In the genomic region with DNA sequence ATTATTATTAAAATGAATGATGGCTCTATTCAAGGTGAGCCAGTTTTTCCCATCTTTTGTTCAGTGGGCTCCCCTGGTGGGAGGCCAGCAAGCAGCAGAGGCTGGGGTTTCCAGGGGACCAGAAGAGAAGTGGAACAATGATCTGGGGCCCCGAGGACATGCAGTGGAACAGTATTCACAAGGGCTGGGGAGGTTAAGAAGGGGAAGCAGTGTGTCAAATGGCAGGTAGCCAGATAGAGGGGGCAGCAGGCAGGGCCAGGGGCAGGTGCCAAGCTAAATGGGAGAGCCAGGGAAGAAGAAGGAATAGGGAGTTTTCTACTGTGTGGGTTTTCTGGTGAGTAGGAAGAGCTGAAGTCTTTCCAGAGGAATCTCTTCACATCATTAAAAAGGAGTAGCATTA, we compare ENCODE assay signal across 24 cellular contexts. TPM values are rescaled to one million over a fixed set of nuclear protein-coding genes. Genes with fewer than 3 reads are reported as not detected.
DNase-seq lines count a peak whose midpoint lies in the region; ATAC-seq and TF ChIP-seq lines count a peak whose summit lies in the region.
"Had no signal": no experiment of that assay in that cellular context is flagged by ENCODE, and none has a peak within 500 bp of the region (broad histone marks: within the 10 kb centered on the region; RNA-seq: fewer than 3 reads in every experiment).

No MANE protein-coding gene starts in this region.

- no peak overlapping the region for H3K9ac ChIP-seq in endodermal cell (ENCODE audit: extremely low read depth, low read length, poor library complexity, severe bottlenecking)

- H3K4me1 ChIP-seq in endodermal cell (ENCODE audit: control insufficient read depth, insufficient read depth, low read length) = no peaks in the 10 kb centered on the region
- H3K4me1 ChIP-seq in ovary (ENCODE audit: insufficient read depth) = peaks cover 1% of the 10 kb centered on the region

- H3K36me3 ChIP-seq in endodermal cell (ENCODE audit: control insufficient read depth, insufficient read depth, low read length) (no peaks in the 10 kb centered on the region), ovary (no peaks in the 10 kb centered on the region)
- H3K36me3 ChIP-seq: cardiac muscle cell, lower lobe of right lung, spleen had no signal

- no peak overlapping the region for H3K27ac Mint-ChIP-seq in endodermal cell
- H3K27ac Mint-ChIP-seq: activated CD8-positive, alpha-beta T cell treated with anti-CD3 and anti-CD28 coated beads for 36 hours; CD4-positive, CD25-positive, alpha-beta regulatory T cell had no signal

- intact Hi-C loops in ovary (cut with DNase I) = no loop called here

- H3K4me1 Mint-ChIP-seq in endodermal cell = no peaks in the 10 kb centered on the region
- H3K4me1 Mint-ChIP-seq: CD4-positive, CD25-positive, alpha-beta regulatory T cell had no signal

- no peak for TF ChIP-seq CTCF in endodermal cell (conservative IDR thresholded peaks at IDR 0.05)
- TF ChIP-seq CTCF in omental fat pad (IDR thresholded peaks at IDR 0.05) = no peak
- TF ChIP-seq CTCF in ovary (IDR thresholded peaks at IDR 0.05) = no peak

- no peaks in the 10 kb centered on the region for H3K36me3 Mint-ChIP-seq in endodermal cell (ENCODE audit: low read depth)
- H3K36me3 Mint-ChIP-seq: CD4-positive, CD25-positive, alpha-beta regulatory T cell had no signal

- ATAC-seq in omental fat pad (ENCODE audit: low FRiP score) (peak; percentile 7), HG03442 (IDR thresholded peaks at IDR 0.05; ENCODE audit: unreplicated experiment) (no peak)
- ATAC-seq: activated CD8-positive, alpha-beta T cell treated with anti-CD3 and anti-CD28 coated beads for 36 hours; lower lobe of right lung; Right ventricle myocardium inferior had no signal

- DNase-seq in endodermal cell (peak; percentile 36), omental fat pad (ENCODE audit: low spot score) (no peak), ureter (ENCODE audit: low spot score) (peak; percentile 34), COR-L47 (lab: John Stamatoyannopoulos, UW) (no peak), ovary (no peak)
- DNase-seq: activated CD4-positive, CD25-positive, alpha-beta regulatory T cell treated with anti-CD3 and anti-CD28 coated beads, Interleukin-2, amount 50 U/mL, for 72 hours; activated CD8-positive, alpha-beta T cell treated with anti-CD3 and anti-CD28 coated beads for 36 hours; activated gamma-delta T cell treated with Interleukin-2 at 50 U/mL for 16 hours; CD4-positive, CD25-positive, alpha-beta regulatory T cell; erythroblast; foreskin melanocyte; KBM-7; lower lobe of right lung; NCI-H187; NCI-H748 treated with DMSO at 0.1 percent for 48 hours; OCI-M1; spleen; stimulated activated CD4-positive, alpha-beta T cell treated with anti-CD3 and anti-CD28 coated beads, Interleukin-4, amount 100 ng/mL, for 1 hour; stimulated activated naive CD4-positive, alpha-beta T cell treated with Interleukin-2 at 50 U/mL for 16 hours had no signal

- peaks cover 1% of the 10 kb centered on the region for H3K27me3 Mint-ChIP-seq in endodermal cell (ENCODE audit: insufficient read depth)
- H3K27me3 Mint-ChIP-seq: activated CD8-positive, alpha-beta T cell treated with anti-CD3 and anti-CD28 coated beads for 36 hours; CD4-positive, CD25-positive, alpha-beta regulatory T cell had no signal

- no peaks in the 10 kb centered on the region for H3K9me3 ChIP-seq in endodermal cell (ENCODE audit: control insufficient read depth, low read length)
- no peaks in the 10 kb centered on the region for H3K9me3 ChIP-seq in ovary
- H3K9me3 ChIP-seq: lower lobe of right lung, spleen had no signal

- no peaks in the 10 kb centered on the region for H3K9me3 Mint-ChIP-seq in endodermal cell
- H3K9me3 Mint-ChIP-seq: activated CD8-positive, alpha-beta T cell treated with anti-CD3 and anti-CD28 coated beads for 36 hours; CD4-positive, CD25-positive, alpha-beta regulatory T cell had no signal

- H3K27ac ChIP-seq in angular gyrus (ENCODE audit: low read depth, low read length) (peak overlapping the region; percentile 91), endodermal cell (ENCODE audit: low read depth, low read length) (no peak overlapping the region), ovary (no peak overlapping the region)
- H3K27ac ChIP-seq: cardiac muscle cell, hepatocyte, lower lobe of right lung had no signal

- H3K27me3 ChIP-seq in endodermal cell (ENCODE audit: control insufficient read depth, insufficient read depth, low read length, poor library complexity, severe bottlenecking) (no peaks in the 10 kb centered on the region), ovary (no peaks in the 10 kb centered on the region)
- H3K27me3 ChIP-seq: cardiac muscle cell, hepatocyte, spleen had no signal

- no peak for TF ChIP-seq EP300 in ovary (IDR thresholded peaks at IDR 0.05)

- no peak overlapping the region for H3K4me3 Mint-ChIP-seq in endodermal cell
- H3K4me3 Mint-ChIP-seq: activated CD8-positive, alpha-beta T cell treated with anti-CD3 and anti-CD28 coated beads for 36 hours; CD4-positive, CD25-positive, alpha-beta regulatory T cell had no signal

- TF ChIP-seq POLR2A in ovary (IDR thresholded peaks at IDR 0.05) = no peak

- 60 to 79% methylated on average over 1 of the region's 1 CpG for WGBS in endodermal cell (ENCODE audit: insufficient coverage in 1 of 2, insufficient read length in 1 of 2), 2 experiments
- WGBS in ovary, 3 donors = 64 to 73% (median 72%) methylated on average over 1 of the region's 1 CpG

- no peak overlapping the region for H3K4me3 ChIP-seq in endodermal cell (ENCODE audit: low read length)
- no peak overlapping the region for H3K4me3 ChIP-seq in ovary
- H3K4me3 ChIP-seq: cardiac muscle cell, hepatocyte, lower lobe of right lung, spleen had no signal

RNA-seq across cellular contexts. Expression of gene IRAG1, which starts 55.9 kb away (rescaled TPM):
- total RNA-seq in endodermal cell = 1 to 10 TPM; 4.2 to 7.3 TPM
- polyA plus RNA-seq in endodermal cell (2013, experiment 1 of 2) = 5.6 TPM
- 5.1 TPM for polyA plus RNA-seq in endodermal cell (2013, experiment 2 of 2)
- total RNA-seq in omental fat pad = 10 to 100 TPM in 2 of 4 donors, 1 to 10 TPM in 2; 3.3 to 32.3 (median 7.7) TPM
- 75.5 TPM for total RNA-seq in ureter
- total RNA-seq in ovary = 10 to 100 TPM in 6 of 7 donors, 1 to 10 TPM in 1; 5.8 to 89.5 (median 29.8) TPM
- polyA plus RNA-seq in ovary = 10 to 100 TPM; 16.3 to 70.6 TPM
- total RNA-seq: activated CD8-positive, alpha-beta T cell treated with anti-CD3 and anti-CD28 coated beads for 36 hours; CD4-positive, CD25-positive, alpha-beta regulatory T cell had no signal
- polyA plus RNA-seq: CD4-positive, CD25-positive, alpha-beta regulatory T cell had no signal

Comparison
In these comparisons a context has a peak if more than half of its experiments do, and no peak if none do; other contexts are left out.
1. DNase-seq: peak in endodermal cell (single experiment) and ureter (single experiment); none in omental fat pad (single experiment), COR-L47 (single experiment) and ovary (0 of 5).